In genomic region chr12:51818086-51818485, GRCh38 we compare ENCODE assay signal across 24 cellular contexts.
"Had no signal": no experiment of that assay in that cellular context is flagged by ENCODE, and none has a peak within 500 bp of the region (broad histone marks: within the 10 kb centered on the region; RNA-seq: fewer than 3 reads in every experiment).

No MANE protein-coding gene starts in this region.

- H3K4me1 ChIP-seq: gastrocnemius medialis, neural progenitor cell, psoas muscle had no signal

- H3K27ac Mint-ChIP-seq: natural killer cell; neural progenitor cell; stimulated activated effector memory CD8-positive, alpha-beta T cell treated with anti-CD3 and anti-CD28 coated beads, Interleukin-12 subunit alpha, Interleukin-12 subunit beta, amount 100 ng/mL, for 72 hours; type B pancreatic cell had no signal

- H3K9me3 Mint-ChIP-seq: effector memory CD8-positive, alpha-beta T cell; natural killer cell; neural progenitor cell; stimulated activated effector memory CD8-positive, alpha-beta T cell treated with anti-CD3 and anti-CD28 coated beads, Interleukin-12 subunit alpha, Interleukin-12 subunit beta, amount 100 ng/mL, for 72 hours; type B pancreatic cell had no signal

- H3K36me3 Mint-ChIP-seq: natural killer cell; stimulated activated effector memory CD8-positive, alpha-beta T cell treated with anti-CD3 and anti-CD28 coated beads, Interleukin-12 subunit alpha, Interleukin-12 subunit beta, amount 100 ng/mL, for 72 hours had no signal

- ATAC-seq: effector memory CD8-positive, alpha-beta T cell; gastrocnemius medialis; heart left ventricle; left ventricle myocardium superior; lower lobe of right lung; natural killer cell; psoas muscle; right cardiac atrium; stimulated activated effector memory CD8-positive, alpha-beta T cell treated with anti-CD3 and anti-CD28 coated beads, Interleukin-12 subunit alpha, Interleukin-12 subunit beta, amount 100 ng/mL, for 72 hours had no signal

- H3K27me3 ChIP-seq: ovary had no signal

- H3K9me3 ChIP-seq: gastrocnemius medialis, heart left ventricle, lower lobe of right lung, ovary, psoas muscle, sigmoid colon, stomach, tibial artery had no signal

- H3K4me2 ChIP-seq: neural progenitor cell had no signal

- DNase-seq: dermis blood vessel endothelial cell; effector memory CD8-positive, alpha-beta T cell; gastrocnemius medialis; hippocampal formation; left ventricle myocardium superior; lower lobe of right lung; natural killer cell; ovary; right cardiac atrium; sigmoid colon; stimulated activated CD4-positive, alpha-beta T cell treated with anti-CD3 and anti-CD28 coated beads, Interleukin-2, amount 100 ng/mL, for 24 hours; stimulated activated CD4-positive, alpha-beta T cell treated with anti-CD3 and anti-CD28 coated beads, Interleukin-4, amount 100 ng/mL, for 24 hours; stimulated activated naive CD4-positive, alpha-beta T cell treated with Interleukin-2 at 50 U/mL for 16 hours; stomach; tibial artery had no signal

- H3K4me3 ChIP-seq: coronary artery, gastrocnemius medialis, heart left ventricle, lower lobe of right lung, neural progenitor cell, ovary, psoas muscle, sigmoid colon, stomach, tibial artery had no signal

- H2AFZ ChIP-seq: neural progenitor cell had no signal

- FAIRE-seq: endometrium, islet of Langerhans, urothelium cell line had no signal

- H3K4me3 Mint-ChIP-seq: effector memory CD8-positive, alpha-beta T cell; natural killer cell; neural progenitor cell; stimulated activated effector memory CD8-positive, alpha-beta T cell treated with anti-CD3 and anti-CD28 coated beads, Interleukin-12 subunit alpha, Interleukin-12 subunit beta, amount 100 ng/mL, for 72 hours had no signal

- H3K36me3 ChIP-seq: gastrocnemius medialis, heart left ventricle, lower lobe of right lung, neural progenitor cell, ovary, sigmoid colon, stomach, tibial artery had no signal

- H3K9ac ChIP-seq: neural progenitor cell had no signal

- H3K27ac ChIP-seq: coronary artery, gastrocnemius medialis, heart left ventricle, lower lobe of right lung, neural progenitor cell, ovary, psoas muscle, sigmoid colon, stomach, tibial artery had no signal
